In genomic region chr22:22375586-22376351, GRCh38 we compare ENCODE assay signal across 25 cellular contexts.
DNase-seq lines count a peak whose midpoint lies in the region; ATAC-seq and TF ChIP-seq lines count a peak whose summit lies in the region.
"Had no signal": no experiment of that assay in that cellular context is flagged by ENCODE, and none has a peak within 500 bp of the region (broad histone marks: within the 10 kb centered on the region; RNA-seq: fewer than 3 reads in every experiment).

No MANE protein-coding gene starts in this region.

- TF ChIP-seq CTCF in MM.1S (IDR thresholded peaks at IDR 0.05; ENCODE audit: low read length) (no peak), osteocyte (IDR thresholded peaks at IDR 0.05) (no peak), PC-9 (conservative IDR thresholded peaks at IDR 0.05) (no peak)

- H3F3A ChIP-seq in MM.1S (ENCODE audit: insufficient read depth, low read length) (no peaks in the 10 kb centered on the region), PC-9 (ENCODE audit: insufficient read depth, low read depth) (no peaks in the 10 kb centered on the region)

- peak overlapping the region in 9 of 11 experiments; percentile 34 to 90 (median 77); a peak in 18 of 22 replicates for H3K4me2 ChIP-seq in BLaER1 treated with 17β-estradiol and CSF1 and Interleukin-3, amounts not matched to agents 10 nM and 100 nM
- H3K4me2 ChIP-seq in MM.1S (ENCODE audit: low read depth, low read length) (peak overlapping the region; percentile 25; the same call in 1 of the 2 replicates), PC-9 (no peak overlapping the region)

- intact Hi-C loops in PC-9 (cut with micrococcal nuclease; ENCODE audit: unreplicated experiment): loop anchor here (2.0 kb wide), 1 partner anchor 23 kb away; no protein-coding TSS in a partner anchor

- no peak overlapping the region for H3K4me3 Mint-ChIP-seq in osteocyte (ENCODE audit: unreplicated experiment)
- H3K4me3 Mint-ChIP-seq: activated naive CD4-positive, alpha-beta T cell treated with anti-CD3 and anti-CD28 coated beads, Interleukin-2, amount 50 U/mL, for 24 hours; activated T-helper 17 cell treated with anti-CD3 and anti-CD28 coated beads, Interleukin-2, amount 50 U/mL, for 72 hours had no signal

- CTCF ChIA-PET in PC-9 (lab: Charles Lee): interaction anchor here (0.6 kb wide), 1 partner anchor 184 kb away, joined by 5 read pairs; no protein-coding TSS in a partner anchor

- no peaks in the 10 kb centered on the region for H3K4me1 Mint-ChIP-seq in osteocyte (ENCODE audit: unreplicated experiment)
- H3K4me1 Mint-ChIP-seq: activated naive CD4-positive, alpha-beta T cell treated with anti-CD3 and anti-CD28 coated beads, Interleukin-2, amount 50 U/mL, for 24 hours; activated T-helper 17 cell treated with anti-CD3 and anti-CD28 coated beads, Interleukin-2, amount 50 U/mL, for 72 hours had no signal

- no peaks in the 10 kb centered on the region for H4K20me1 ChIP-seq in BLaER1 treated with 17β-estradiol and CSF1 and Interleukin-3, amounts not matched to agents 10 nM and 100 nM
- H4K20me1 ChIP-seq in MM.1S (ENCODE audit: insufficient read depth, low read length): no peaks in the 10 kb centered on the region
- H4K20me1 ChIP-seq in PC-9 (ENCODE audit: insufficient read depth): no peaks in the 10 kb centered on the region

- H3K27ac ChIP-seq in BLaER1 treated with 17β-estradiol and CSF1 and Interleukin-3, amounts not matched to agents 10 nM and 100 nM: peak overlapping the region in 3 of 11 experiments; percentile 13 to 39 (median 17); a peak in 3 of 22 replicates
- H3K27ac ChIP-seq in MM.1S (ENCODE audit: low read length): peak overlapping the region; percentile 6; the same call in 1 of the 2 replicates
- no peak overlapping the region for H3K27ac ChIP-seq in PC-9
- H3K27ac ChIP-seq: HL-60, testis, WERI-Rb-1 had no signal

- H2AFZ ChIP-seq in MM.1S (ENCODE audit: low read length) (peak overlapping the region; percentile 39; the same call in 1 of the 2 replicates), PC-9 (no peak overlapping the region)

- H3K79me2 ChIP-seq in MM.1S (ENCODE audit: low read length): no peaks in the 10 kb centered on the region
- H3K79me2 ChIP-seq in PC-9 (ENCODE audit: low read depth): no peaks in the 10 kb centered on the region

- ATAC-seq in esophagus mucosa: peak; percentile 37
- ATAC-seq in GM21737 (IDR thresholded peaks at IDR 0.05; ENCODE audit: unreplicated experiment): no peak
- no peak for ATAC-seq in HG02884 (IDR thresholded peaks at IDR 0.05; ENCODE audit: unreplicated experiment)
- ATAC-seq: SK-N-SH treated with all-trans-retinoic acid at 6 μM for 48 hours had no signal

- peaks cover 7 to 100% (median 83%) of the 10 kb centered on the region in 10 experiments for H3K4me1 ChIP-seq in BLaER1 treated with 17β-estradiol and CSF1 and Interleukin-3, amounts not matched to agents 10 nM and 100 nM
- H3K4me1 ChIP-seq in MM.1S (ENCODE audit: low read length) (peaks cover 14% of the 10 kb centered on the region), PC-9 (replicated peaks; ENCODE audit: insufficient read depth) (no peaks in the 10 kb centered on the region)

- no peak overlapping the region; a peak in 1 of 20 replicates for H3K4me3 ChIP-seq in BLaER1 treated with 17β-estradiol and CSF1 and Interleukin-3, amounts not matched to agents 10 nM and 100 nM
- no peak overlapping the region for H3K4me3 ChIP-seq in MM.1S (ENCODE audit: low read length)
- no peak overlapping the region for H3K4me3 ChIP-seq in PC-9
- H3K4me3 ChIP-seq: testis had no signal

- H3K9me3 ChIP-seq in BLaER1 treated with 17β-estradiol and CSF1 and Interleukin-3, amounts not matched to agents 10 nM and 100 nM (replicated peaks in 1 of 11): no peaks in the 10 kb centered on the region
- H3K9me3 ChIP-seq in MM.1S (replicated peaks; ENCODE audit: insufficient read depth, low read length) (no peaks in the 10 kb centered on the region), PC-9 (ENCODE audit: insufficient read depth, low read depth) (no peaks in the 10 kb centered on the region)
- H3K9me3 ChIP-seq: testis had no signal

- POLR2A ChIA-PET in PC-9 (lab: Charles Lee; ENCODE audit: unreplicated experiment): no interaction called here

- no peaks in the 10 kb centered on the region for H3K36me3 ChIP-seq in BLaER1 treated with 17β-estradiol and CSF1 and Interleukin-3, amounts not matched to agents 10 nM and 100 nM
- H3K36me3 ChIP-seq in MM.1S (replicated peaks; ENCODE audit: insufficient read depth, low read length) (no peaks in the 10 kb centered on the region), PC-9 (ENCODE audit: low read depth) (no peaks in the 10 kb centered on the region)
- H3K36me3 ChIP-seq: WERI-Rb-1 had no signal

- H3K9me3 Mint-ChIP-seq in osteocyte (ENCODE audit: unreplicated experiment): no peaks in the 10 kb centered on the region
- H3K9me3 Mint-ChIP-seq: activated naive CD4-positive, alpha-beta T cell treated with anti-CD3 and anti-CD28 coated beads, Interleukin-2, amount 50 U/mL, for 24 hours; activated T-helper 17 cell treated with anti-CD3 and anti-CD28 coated beads, Interleukin-2, amount 50 U/mL, for 72 hours had no signal

- H3K9me2 ChIP-seq in MM.1S (replicated peaks; ENCODE audit: insufficient read depth, low read length) (no peaks in the 10 kb centered on the region), PC-9 (ENCODE audit: insufficient read depth) (no peaks in the 10 kb centered on the region)

- H3K36me3 Mint-ChIP-seq in osteocyte (ENCODE audit: unreplicated experiment): no peaks in the 10 kb centered on the region
- H3K36me3 Mint-ChIP-seq: activated naive CD4-positive, alpha-beta T cell treated with anti-CD3 and anti-CD28 coated beads, Interleukin-2, amount 50 U/mL, for 24 hours had no signal

- no peaks in the 10 kb centered on the region for H3K27me3 ChIP-seq in BLaER1 treated with 17β-estradiol and CSF1 and Interleukin-3, amounts not matched to agents 10 nM and 100 nM
- H3K27me3 ChIP-seq in MM.1S (replicated peaks; ENCODE audit: insufficient read depth, low read length) (no peaks in the 10 kb centered on the region), PC-9 (ENCODE audit: insufficient read depth, low read depth) (peaks cover 46% of the 10 kb centered on the region)
- H3K27me3 ChIP-seq: testis had no signal

- no TSS peak for BruUV-seq in PC-9 (replicated peaks; lab: Mats Ljungman, UMichigan)

- H3K9ac ChIP-seq in BLaER1 treated with 17β-estradiol and CSF1 and Interleukin-3, amounts not matched to agents 10 nM and 100 nM: peak overlapping the region in 3 of 11 experiments; percentile 2 to 49 (median 44); a peak in 2 of 22 replicates
- H3K9ac ChIP-seq in MM.1S (ENCODE audit: low read length): no peak overlapping the region

- H3K27me3 Mint-ChIP-seq in osteocyte (ENCODE audit: unreplicated experiment): peaks cover 48% of the 10 kb centered on the region

- DNase-seq in MM.1S (peak; percentile 80), osteocyte (ENCODE audit: extremely low spot score, unreplicated experiment) (peak; percentile 81), PC-9 (no peak)
- no peak for DNase-seq in stimulated activated CD4-positive, alpha-beta T cell treated with anti-CD3 and anti-CD28 coated beads, Interleukin-2, amount 100 ng/mL, for 48 hours
- DNase-seq: anterior cingulate cortex; caudate nucleus; dermis blood vessel endothelial cell; kidney glomerular epithelial cell; mammary epithelial cell; NCI-H1436; NCI-H2171 treated with DMSO at 0.1 percent for 48 hours; NCI-H524 treated with DMSO at 0.1 percent for 48 hours; nucleus accumbens; small intestine; stimulated activated CD4-positive, alpha-beta T cell treated with anti-CD3 and anti-CD28 coated beads, Interleukin-1b, Interleukin-23, amount 100 ng/mL, for 48 hours; testis; WERI-Rb-1 had no signal

- H3K27ac Mint-ChIP-seq in osteocyte (ENCODE audit: unreplicated experiment): no peak overlapping the region
- H3K27ac Mint-ChIP-seq: activated naive CD4-positive, alpha-beta T cell treated with anti-CD3 and anti-CD28 coated beads, Interleukin-2, amount 50 U/mL, for 24 hours; activated T-helper 17 cell treated with anti-CD3 and anti-CD28 coated beads, Interleukin-2, amount 50 U/mL, for 72 hours had no signal

Comparison
In these comparisons a context has a peak if more than half of its experiments do, and no peak if none do; other contexts are left out.
1. DNase-seq: peak in MM.1S (single experiment) and osteocyte (single experiment); none in PC-9 (0 of 2) and stimulated activated CD4-positive, alpha-beta T cell treated with anti-CD3 and anti-CD28 coated beads, Interleukin-2, amount 100 ng/mL, for 48 hours (0 of 2).